12 cellular contexts compared by ENCODE assay signal in the genomic region with DNA sequence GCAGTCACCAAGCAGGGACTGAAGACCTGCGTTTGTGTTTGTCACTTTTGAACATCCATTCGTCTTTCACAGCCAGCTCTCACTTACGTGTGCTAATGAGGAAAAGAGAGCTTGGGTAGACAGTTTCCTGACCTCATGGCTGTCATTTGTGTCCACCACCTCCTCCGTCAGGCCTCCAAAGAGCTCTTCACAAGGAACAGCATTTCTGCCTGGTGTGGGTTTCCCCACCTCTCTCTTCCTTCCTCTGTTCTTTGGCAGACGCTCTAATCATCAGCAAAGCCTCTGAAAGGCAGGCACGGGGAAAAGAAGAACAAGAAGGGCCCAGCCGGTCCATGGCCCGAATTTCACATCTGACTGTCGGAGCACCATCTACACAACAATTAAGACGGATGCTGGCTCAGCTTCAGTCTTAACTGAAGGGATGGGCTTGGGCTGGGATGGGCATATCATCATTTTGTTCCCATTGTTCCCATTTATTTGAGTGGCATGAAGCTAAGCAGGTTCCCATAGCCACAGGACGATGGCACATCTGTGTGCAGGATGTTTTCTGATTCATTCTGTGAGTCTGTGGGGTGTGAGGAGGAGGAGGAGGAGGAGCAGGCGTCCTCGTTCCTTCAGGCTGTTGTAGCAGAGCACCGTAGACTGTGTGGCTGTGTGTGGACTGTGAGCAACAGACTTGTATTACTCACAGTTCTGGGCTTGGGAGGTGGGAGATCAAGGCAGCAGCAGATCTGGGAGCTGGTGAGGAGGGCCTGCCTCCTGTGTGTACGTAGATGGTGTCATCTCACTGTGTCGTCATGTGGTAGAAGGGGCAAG.
DNase-seq lines count a peak whose midpoint lies in the region; ATAC-seq and TF ChIP-seq lines count a peak whose summit lies in the region.
"Had no signal": no experiment of that assay in that cellular context is flagged by ENCODE, and none has a peak within 500 bp of the region (broad histone marks: within the 10 kb centered on the region; RNA-seq: fewer than 3 reads in every experiment).

No MANE protein-coding gene starts in this region.

- CTCF ChIA-PET in activated CD4-positive, alpha-beta T cell treated with anti-CD3 and anti-CD28 coated beads for 36 hours (lab: Charles Lee): interaction anchor here (0.5 kb wide), 1 partner anchor 233 kb away, joined by 3 read pairs; no protein-coding TSS in a partner anchor

- H3K4me3 Mint-ChIP-seq in activated CD4-positive, alpha-beta T cell treated with anti-CD3 and anti-CD28 coated beads for 36 hours: no peak overlapping the region
- peak overlapping the region; percentile 72 for H3K4me3 Mint-ChIP-seq in HFFc6

- POLR2A ChIA-PET in activated CD4-positive, alpha-beta T cell treated with anti-CD3 and anti-CD28 coated beads for 36 hours (lab: Charles Lee): no interaction called here

- H3K36me3 Mint-ChIP-seq in activated CD4-positive, alpha-beta T cell treated with anti-CD3 and anti-CD28 coated beads for 36 hours (ENCODE audit: low read depth): peaks cover under 1% of the 10 kb centered on the region
- H3K36me3 Mint-ChIP-seq in HFFc6 (ENCODE audit: low read depth): peaks cover 1% of the 10 kb centered on the region; the same call in 1 of the 2 replicates

- peaks cover 40% of the 10 kb centered on the region for H3K4me1 Mint-ChIP-seq in activated CD4-positive, alpha-beta T cell treated with anti-CD3 and anti-CD28 coated beads for 36 hours
- H3K4me1 Mint-ChIP-seq in HFFc6 (ENCODE audit: low read depth): peaks cover 45% of the 10 kb centered on the region

- H3K9me3 Mint-ChIP-seq in activated CD4-positive, alpha-beta T cell treated with anti-CD3 and anti-CD28 coated beads for 36 hours (ENCODE audit: low read depth): no peaks in the 10 kb centered on the region
- no peaks in the 10 kb centered on the region for H3K9me3 Mint-ChIP-seq in HFFc6

- H3K27ac Mint-ChIP-seq in activated CD4-positive, alpha-beta T cell treated with anti-CD3 and anti-CD28 coated beads for 36 hours: peak overlapping the region; percentile 48
- H3K27ac Mint-ChIP-seq in HFFc6: peak overlapping the region; percentile 91

- peak; percentile 90 for ATAC-seq in activated CD4-positive, alpha-beta T cell treated with anti-CD3 and anti-CD28 coated beads for 36 hours
- ATAC-seq in HG03565 (IDR thresholded peaks at IDR 0.05; ENCODE audit: unreplicated experiment): no peak

- DNase-seq in activated CD4-positive, alpha-beta T cell treated with anti-CD3 and anti-CD28 coated beads for 36 hours: peak; percentile 46
- no peak for DNase-seq in activated CD4-positive, alpha-beta T cell treated with anti-CD3 and anti-CD28 coated beads for 4 hours
- DNase-seq in HFFc6 (peak; percentile 93), brain microvascular endothelial cell (peak; percentile 20), non-pigmented ciliary epithelial cell (ENCODE audit: low read depth) (peak; percentile 5), dedifferentiated amniotic fluid mesenchymal stem cell (ENCODE audit: extremely low spot score) (no peak)
- no peak for DNase-seq in activated CD8-positive, alpha-beta memory T cell treated with anti-CD3 and anti-CD28 coated beads, Interleukin-2, amount 50 U/mL, for 4 hours
- DNase-seq: amniotic stem cell, NCI-H226, spleen had no signal

- no peaks in the 10 kb centered on the region for H3K27me3 ChIP-seq in brain microvascular endothelial cell (replicated peaks)
- H3K27me3 ChIP-seq: spleen had no signal

- intact Hi-C loops in activated CD4-positive, alpha-beta T cell treated with anti-CD3 and anti-CD28 coated beads for 36 hours (cut with DNase I, micrococcal nuclease): no loop called here

- no peak overlapping the region for H3K4me3 ChIP-seq in brain microvascular endothelial cell (ENCODE audit: low read depth, low read length)
- H3K4me3 ChIP-seq: spleen had no signal

- TF ChIP-seq CTCF in HFFc6 (IDR thresholded peaks at IDR 0.05): no peak
- TF ChIP-seq CTCF in brain microvascular endothelial cell (IDR thresholded peaks at IDR 0.05; ENCODE audit: low read depth, low read length, missing control alignments): no peak

- no peaks in the 10 kb centered on the region for H3K27me3 Mint-ChIP-seq in activated CD4-positive, alpha-beta T cell treated with anti-CD3 and anti-CD28 coated beads for 36 hours
- H3K27me3 Mint-ChIP-seq in HFFc6 (ENCODE audit: insufficient read depth): peaks cover 9% of the 10 kb centered on the region

- in situ Hi-C loops in brain microvascular endothelial cell (cut with HindIII; ENCODE audit: low pct_ligation_motif_present, low sequenced_read_pairs): no loop called here

- H3K27ac ChIP-seq in brain microvascular endothelial cell: no peak overlapping the region
- H3K27ac ChIP-seq: KMS-11, spleen had no signal

- H3K36me3 ChIP-seq in brain microvascular endothelial cell (replicated peaks): no peaks in the 10 kb centered on the region

Comparison
In these comparisons a context has a peak if more than half of its experiments do, and no peak if none do; other contexts are left out.
1. DNase-seq: peak in activated CD4-positive, alpha-beta T cell treated with anti-CD3 and anti-CD28 coated beads for 36 hours (single experiment), HFFc6 (single experiment), brain microvascular endothelial cell (single experiment) and non-pigmented ciliary epithelial cell (single experiment); none in activated CD4-positive, alpha-beta T cell treated with anti-CD3 and anti-CD28 coated beads for 4 hours (0 of 2), activated CD8-positive, alpha-beta memory T cell treated with anti-CD3 and anti-CD28 coated beads, Interleukin-2, amount 50 U/mL, for 4 hours (single experiment) and dedifferentiated amniotic fluid mesenchymal stem cell (single experiment).